Comparison of ENCODE assay signal across 8 cellular contexts in genomic region chr12:130916251-130916911, GRCh38. TPM values are rescaled to one million over a fixed set of nuclear protein-coding genes. Genes with fewer than 3 reads are reported as not detected.
A peak's percentile ranks its signal among the peaks of the same experiment; 100 is the strongest.
DNase-seq lines count a peak whose midpoint lies in the region; ATAC-seq and TF ChIP-seq lines count a peak whose summit lies in the region.

No MANE protein-coding gene starts in this region.

- H3K9me3 ChIP-seq in breast epithelium: peaks cover 0 to 11% of the 10 kb centered on the region in 2 donors

- no peak overlapping the region for H3K27ac ChIP-seq in breast epithelium

- TF ChIP-seq CTCF in breast epithelium (IDR thresholded peaks at IDR 0.05): peak; percentile 39 to 91 (median 65)

- intact Hi-C loops in breast epithelium (cut with DNase I; ENCODE audit: low total_unique reads): no loop called here

- CTCF ChIA-PET in HEK293T (lab: Yijun Ruan, JAX): interaction anchor here (0.6 to 1.6 kb wide), 4 partner anchors 36 to 218 kb away, joined by 3 to 14 read pairs (median 4); no protein-coding TSS in a partner anchor

- DNase-seq in DMS153 (lab: John Stamatoyannopoulos, UW) (peak; percentile 41), HEK293T (ENCODE audit: extremely low spot score) (peak; percentile 80), NCI-H526 (lab: John Stamatoyannopoulos, UW) (peak; percentile 76 to 91), breast epithelium (ENCODE audit: low spot score in 2 of 2) (no peak), inferior parietal cortex (ENCODE audit: extremely low spot score) (peak; percentile 86), T-helper 9 cell (no peak)
- DNase-seq in stimulated activated CD4-positive, alpha-beta T cell treated with anti-CD3 and anti-CD28 coated beads, Interleukin-4, amount 100 ng/mL, for 48 hours (ENCODE audit: low read depth in 2 of 2): peak; percentile 6 to 15

- TF ChIP-seq POLR2A in breast epithelium (IDR thresholded peaks at IDR 0.05): no peak

- peak overlapping the region in 2 of 3 donors; percentile 13 to 55 for H3K4me3 ChIP-seq in breast epithelium

- H3K4me1 ChIP-seq in breast epithelium: no peaks in the 10 kb centered on the region

- POLR2A ChIA-PET in HEK293T (lab: Yijun Ruan, JAX): no interaction called here

- no peaks in the 10 kb centered on the region for H3K36me3 ChIP-seq in breast epithelium

- ATAC-seq in HG03378 (IDR thresholded peaks at IDR 0.05; ENCODE audit: unreplicated experiment): no peak

- H3K27me3 ChIP-seq in breast epithelium: peaks cover 0 to 19% of the 10 kb centered on the region in 2 donors

TF ChIP-seq in HEK293T, 16 proteins besides CTCF, POLR2A, EP300 and RAD21:
- peak; percentile 54 for TF ChIP-seq PKNOX1 (IDR thresholded peaks at IDR 0.05)
- TF ChIP-seq FOXK2 (IDR thresholded peaks at IDR 0.05): no peak
- no peak for TF ChIP-seq NFRKB (IDR thresholded peaks at IDR 0.05)
- no peak for TF ChIP-seq LEF1 (IDR thresholded peaks at IDR 0.05; ENCODE audit: borderline replicate concordance)
- TF ChIP-seq ZNF384 (IDR thresholded peaks at IDR 0.05): no peak

RNA-seq across cellular contexts. Expression of gene ADGRD1, which starts 37.3 kb away (rescaled TPM):
- 10 to 100 TPM; 11.6 to 47.5 (median 18.7) TPM for total RNA-seq in breast epithelium

RNA-seq across cellular contexts. Expression of gene RAN, which starts 44.5 kb away (rescaled TPM):
- total RNA-seq in breast epithelium: 100 to 1,000 TPM; 157 to 186 (median 162) TPM

Comparison
In these comparisons a context has a peak if more than half of its experiments do, and no peak if none do; other contexts are left out.
1. DNase-seq: peak in DMS153 (single experiment), HEK293T (single experiment), NCI-H526 (2 of 2), inferior parietal cortex (single experiment) and stimulated activated CD4-positive, alpha-beta T cell treated with anti-CD3 and anti-CD28 coated beads, Interleukin-4, amount 100 ng/mL, for 48 hours (2 of 2); none in breast epithelium (0 of 2) and T-helper 9 cell (single experiment).